1 cellular context compared by ENCODE assay signal in the genomic region with DNA sequence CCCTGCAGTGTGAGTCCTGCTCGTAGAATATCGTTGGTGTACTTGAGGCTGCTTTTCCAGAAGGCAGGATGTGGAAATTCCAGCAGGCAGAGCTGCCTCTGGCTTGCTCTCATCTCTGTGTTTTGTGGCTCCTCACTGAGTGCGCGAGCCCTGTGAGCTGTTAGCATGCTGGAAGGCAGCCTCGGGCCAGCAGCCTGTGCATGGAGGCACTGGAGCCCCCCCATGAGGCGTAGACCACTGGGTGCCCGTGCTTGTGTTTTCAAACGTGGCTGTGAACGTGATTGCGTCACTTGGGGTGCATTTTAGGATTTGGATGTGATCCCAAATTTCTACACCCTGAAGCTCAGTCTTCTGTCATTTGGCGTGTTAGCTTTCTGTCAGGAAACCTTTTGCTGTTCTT.
TF ChIP-seq lines count a peak whose summit lies in the region.

No MANE protein-coding gene starts in this region.

TF ChIP-seq in WTC11, 78 proteins besides CTCF, POLR2A, EP300 and RAD21 (continued from another document):
- TF ChIP-seq, protein P1, sequence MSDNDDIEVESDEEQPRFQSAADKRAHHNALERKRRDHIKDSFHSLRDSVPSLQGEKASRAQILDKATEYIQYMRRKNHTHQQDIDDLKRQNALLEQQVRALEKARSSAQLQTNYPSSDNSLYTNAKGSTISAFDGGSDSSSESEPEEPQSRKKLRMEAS (CRISPR knock-in tag; IDR thresholded peaks at IDR 0.05), result no peak
- no peak for TF ChIP-seq ZNF317 (CRISPR knock-in tag; IDR thresholded peaks at IDR 0.05; ENCODE audit: borderline replicate concordance, low read depth)
- TF ChIP-seq MXD4 (CRISPR knock-in tag; IDR thresholded peaks at IDR 0.05; ENCODE audit: borderline replicate concordance), result no peak
- no peak for TF ChIP-seq CREM (CRISPR knock-in tag; IDR thresholded peaks at IDR 0.05)
- TF ChIP-seq RORB (CRISPR knock-in tag; IDR thresholded peaks at IDR 0.05), result no peak
- no peak for TF ChIP-seq ESRRA (CRISPR knock-in tag; IDR thresholded peaks at IDR 0.05; ENCODE audit: borderline replicate concordance)
- TF ChIP-seq CBFB (CRISPR knock-in tag; IDR thresholded peaks at IDR 0.05; ENCODE audit: low read depth), result no peak
TF ChIP-seq in WTC11: peak in this region for 0.
